In the genomic region with DNA sequence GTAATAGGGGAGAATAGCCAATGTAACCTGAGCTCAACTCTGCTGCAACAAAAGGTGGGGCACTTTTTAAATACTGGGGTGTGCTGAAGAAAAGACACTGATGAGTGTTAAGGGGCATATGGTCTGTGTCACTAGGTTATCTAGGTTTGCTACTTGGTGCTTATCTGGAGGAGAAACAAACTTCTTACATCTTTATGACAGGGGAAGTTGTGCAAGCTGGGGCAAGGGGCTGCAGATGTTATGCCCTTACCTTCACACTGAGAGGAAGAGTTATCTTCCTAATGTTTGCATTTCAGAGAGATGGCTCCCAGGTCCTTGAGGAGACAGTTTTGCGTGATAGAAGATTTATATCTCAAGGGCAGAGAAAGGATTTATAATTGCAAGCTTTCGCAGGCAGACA, we compare ENCODE assay signal across 25 cellular contexts.
"Had no signal": no experiment of that assay in that cellular context is flagged by ENCODE, and none has a peak within 500 bp of the region (broad histone marks: within the 10 kb centered on the region; RNA-seq: fewer than 3 reads in every experiment).

No MANE protein-coding gene starts in this region.

- H3K36me3 ChIP-seq: esophagus squamous epithelium, lower lobe of right lung, prostate gland, right atrium auricular region, suprapubic skin, transverse colon, vagina had no signal

- H3K4me2 ChIP-seq: smooth muscle cell had no signal

- H3K27me3 ChIP-seq: right atrium auricular region, suprapubic skin, transverse colon, vagina had no signal

- H3K4me3 Mint-ChIP-seq: effector memory CD8-positive, alpha-beta T cell; immature natural killer cell; natural killer cell; stimulated activated naive CD8-positive, alpha-beta T cell treated with anti-CD3 and anti-CD28 coated beads, Interleukin-15, amount 100 ng/mL, for 72 hours had no signal

- H3K9me3 ChIP-seq: esophagus squamous epithelium, lower lobe of right lung, prostate gland, right atrium auricular region, suprapubic skin, transverse colon, vagina had no signal

- H3K4me3 ChIP-seq: esophagus squamous epithelium, lower lobe of right lung, prostate gland, right atrium auricular region, smooth muscle cell, suprapubic skin, transverse colon, vagina had no signal

- H3K27ac Mint-ChIP-seq: effector memory CD8-positive, alpha-beta T cell; immature natural killer cell; natural killer cell; stimulated activated naive CD8-positive, alpha-beta T cell treated with anti-CD3 and anti-CD28 coated beads, Interleukin-15, amount 100 ng/mL, for 72 hours had no signal

- ATAC-seq: effector memory CD8-positive, alpha-beta T cell; left ventricle myocardium superior; lower lobe of right lung; natural killer cell; sciatic nerve; stimulated activated naive CD8-positive, alpha-beta T cell treated with anti-CD3 and anti-CD28 coated beads, Interleukin-15, amount 100 ng/mL, for 72 hours had no signal

- H3K27ac ChIP-seq: esophagus squamous epithelium, lower lobe of right lung, prostate gland, right atrium auricular region, suprapubic skin, transverse colon, vagina had no signal

- H3K36me3 Mint-ChIP-seq: immature natural killer cell, natural killer cell had no signal

- H3K4me1 ChIP-seq: esophagus squamous epithelium, lower lobe of right lung, prostate gland, right atrium auricular region, suprapubic skin, transverse colon, vagina had no signal

- H3K4me1 Mint-ChIP-seq: immature natural killer cell; natural killer cell; stimulated activated naive CD8-positive, alpha-beta T cell treated with anti-CD3 and anti-CD28 coated beads, Interleukin-15, amount 100 ng/mL, for 72 hours had no signal

- DNase-seq: cortex of kidney; effector memory CD8-positive, alpha-beta T cell; erythroblast; esophagus squamous epithelium; hypothalamus; immature natural killer cell; islet precursor cell; kidney glomerular epithelial cell; left ventricle myocardium superior; lower lobe of right lung; natural killer cell; nucleus accumbens; stimulated activated CD4-positive, alpha-beta T cell treated with anti-CD3 and anti-CD28 coated beads, Interleukin-12 subunit alpha, Interleukin-12 subunit beta, amount 100 ng/mL, for 4 hours; stimulated activated CD4-positive, alpha-beta T cell treated with anti-CD3 and anti-CD28 coated beads, Interleukin-1b, Interleukin-23, amount 100 ng/mL, for 48 hours; stimulated activated CD4-positive, alpha-beta T cell treated with anti-CD3 and anti-CD28 coated beads, Interleukin-4, amount 100 ng/mL, for 1 hour; stimulated activated CD8-positive, alpha-beta memory T cell treated with anti-CD3 and anti-CD28 coated beads, Interleukin-4, amount 100 ng/mL, for 48 hours; stimulated activated naive CD4-positive, alpha-beta T cell; stimulated activated naive CD8-positive, alpha-beta T cell treated with anti-CD3 and anti-CD28 coated beads, Interleukin-15, amount 100 ng/mL, for 72 hours; transverse colon had no signal

- H3K9me3 Mint-ChIP-seq: effector memory CD8-positive, alpha-beta T cell; stimulated activated naive CD8-positive, alpha-beta T cell treated with anti-CD3 and anti-CD28 coated beads, Interleukin-15, amount 100 ng/mL, for 72 hours had no signal
